7 cellular contexts compared by ENCODE assay signal in the genomic region with DNA sequence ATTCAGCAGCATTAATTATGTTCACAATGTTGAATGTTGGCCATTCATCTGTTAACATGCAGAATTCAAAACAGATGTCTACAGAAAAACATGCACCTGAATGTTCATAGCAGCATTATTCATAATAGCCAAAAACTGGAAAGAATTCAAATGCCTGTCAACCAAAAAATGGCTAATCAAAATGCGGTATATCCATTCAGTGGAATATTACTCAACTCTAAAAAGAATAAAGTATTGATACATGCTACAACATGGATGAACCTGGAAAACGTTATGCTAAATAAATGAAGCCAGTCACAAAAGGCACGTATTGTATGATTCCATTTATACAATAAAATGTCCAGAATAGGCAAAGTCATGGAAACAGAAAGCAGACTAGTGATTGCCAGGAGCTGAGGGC.
"Had no signal": no experiment of that assay in that cellular context is flagged by ENCODE, and none has a peak within 500 bp of the region (broad histone marks: within the 10 kb centered on the region; RNA-seq: fewer than 3 reads in every experiment).

No MANE protein-coding gene starts in this region.

- FAIRE-seq: G401.6, GM12878, GM12891, GM18507, GM19239 had no signal

- ATAC-seq: GM12878 had no signal

- DNase-seq: GDM1, GF-D8 had no signal

- H3K4me3 ChIP-seq: GM12878 had no signal
